14 cellular contexts compared by ENCODE assay signal in the genomic region with DNA sequence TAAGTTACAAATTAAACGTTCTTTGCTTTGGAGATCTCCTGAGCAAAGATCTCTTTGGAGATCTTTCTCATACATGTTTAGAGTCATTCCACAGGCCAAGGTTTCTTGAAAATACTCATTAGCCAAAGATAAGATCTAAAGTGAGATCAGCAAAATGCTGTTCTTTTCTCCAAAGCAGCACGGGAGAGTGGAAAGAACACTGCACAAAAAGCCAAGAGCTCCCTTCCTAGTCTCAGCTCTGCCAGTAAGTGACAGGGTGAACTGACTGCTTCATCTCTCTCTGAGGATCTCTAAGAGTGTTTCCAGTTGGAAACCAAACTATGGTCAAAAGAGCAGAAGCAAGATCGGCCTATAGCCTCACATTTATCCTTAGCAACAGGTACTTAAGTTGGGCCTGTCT.
"Had no signal": no experiment of that assay in that cellular context is flagged by ENCODE, and none has a peak within 500 bp of the region (broad histone marks: within the 10 kb centered on the region; RNA-seq: fewer than 3 reads in every experiment).

No MANE protein-coding gene starts in this region.

- H3K27ac ChIP-seq: brain microvascular endothelial cell, epithelial cell of prostate had no signal

- H3K36me3 Mint-ChIP-seq: natural killer cell treated with Interleukin-12 subunit alpha and Interleukin-12 subunit beta and Interleukin-15 and Interleukin-18, amount 100 ng/mL, for 72 hours had no signal

- H3K4me3 Mint-ChIP-seq: activated naive CD4-positive, alpha-beta T cell treated with anti-CD3 and anti-CD28 coated beads, Interleukin-2, amount 50 U/mL, for 24 hours; activated T-cell treated with anti-CD3 and anti-CD28 coated beads, Interleukin-2, amount 50 U/mL, for 24 hours; natural killer cell treated with Interleukin-12 subunit alpha and Interleukin-12 subunit beta and Interleukin-15 and Interleukin-18, amount 100 ng/mL, for 72 hours; stimulated activated naive B cell treated with anti-CD40 and anti-IgM and Interleukin-4, amounts not matched to agents 10 μg/mL and 1 μg/mL and 100 μg/mL, for 72 hours had no signal

- H3K27me3 ChIP-seq: brain microvascular endothelial cell had no signal

- H3K27me3 Mint-ChIP-seq: activated naive CD4-positive, alpha-beta T cell treated with anti-CD3 and anti-CD28 coated beads, Interleukin-2, amount 50 U/mL, for 24 hours; activated T-cell treated with anti-CD3 and anti-CD28 coated beads, Interleukin-2, amount 50 U/mL, for 24 hours; effector memory CD8-positive, alpha-beta T cell; natural killer cell treated with Interleukin-12 subunit alpha and Interleukin-12 subunit beta and Interleukin-15 and Interleukin-18, amount 100 ng/mL, for 72 hours; stimulated activated naive B cell treated with anti-CD40 and anti-IgM and Interleukin-4, amounts not matched to agents 10 μg/mL and 1 μg/mL and 100 μg/mL, for 72 hours had no signal

- DNase-seq: activated effector memory CD4-positive, alpha-beta T cell treated with anti-CD3 and anti-CD28 coated beads, Interleukin-2, amount 50 U/mL, for 16 hours; activated T-cell treated with anti-CD3 and anti-CD28 coated beads, Interleukin-2, amount 50 U/mL, for 24 hours; brain microvascular endothelial cell; cerebellar nuclear complex; effector memory CD8-positive, alpha-beta T cell; posterior cingulate gyrus; retina; stimulated activated CD4-positive, alpha-beta T cell treated with anti-CD3 and anti-CD28 coated beads, Interleukin-2, amount 100 ng/mL, for 48 hours; stimulated activated naive B cell treated with anti-CD40 and anti-IgM and Interleukin-4, amounts not matched to agents 10 μg/mL and 1 μg/mL and 100 μg/mL, for 72 hours; T-helper 9 cell had no signal

- FAIRE-seq: frontal cortex had no signal

- H3K9me3 Mint-ChIP-seq: activated naive CD4-positive, alpha-beta T cell treated with anti-CD3 and anti-CD28 coated beads, Interleukin-2, amount 50 U/mL, for 24 hours; activated T-cell treated with anti-CD3 and anti-CD28 coated beads, Interleukin-2, amount 50 U/mL, for 24 hours; effector memory CD8-positive, alpha-beta T cell; natural killer cell treated with Interleukin-12 subunit alpha and Interleukin-12 subunit beta and Interleukin-15 and Interleukin-18, amount 100 ng/mL, for 72 hours; stimulated activated naive B cell treated with anti-CD40 and anti-IgM and Interleukin-4, amounts not matched to agents 10 μg/mL and 1 μg/mL and 100 μg/mL, for 72 hours had no signal

- H3K36me3 ChIP-seq: brain microvascular endothelial cell had no signal

- H3K27ac Mint-ChIP-seq: activated naive CD4-positive, alpha-beta T cell treated with anti-CD3 and anti-CD28 coated beads, Interleukin-2, amount 50 U/mL, for 24 hours; effector memory CD8-positive, alpha-beta T cell had no signal
